ENCODE assay signal across 8 cellular contexts in genomic region chr6:25041676-25042598, GRCh38.
DNase-seq lines count a peak whose midpoint lies in the region; ATAC-seq and TF ChIP-seq lines count a peak whose summit lies in the region.

No MANE protein-coding gene starts in this region.

- H3K27me3 Mint-ChIP-seq in IgD-negative memory B cell, result no peaks in the 10 kb centered on the region
- no peaks in the 10 kb centered on the region for H3K27me3 Mint-ChIP-seq in natural killer cell treated with Interleukin-12 subunit alpha and Interleukin-12 subunit beta and Interleukin-15 and Interleukin-18, amount 100 ng/mL, for 72 hours
- no peaks in the 10 kb centered on the region for H3K27me3 Mint-ChIP-seq in mesothelial cell of epicardium (ENCODE audit: low read depth)

- H3K4me1 Mint-ChIP-seq in IgD-negative memory B cell (peaks cover 49 to 62% (median 52%) of the 10 kb centered on the region in 3 donors), mesothelial cell of epicardium (no peaks in the 10 kb centered on the region)
- H3K4me1 Mint-ChIP-seq in natural killer cell treated with Interleukin-12 subunit alpha and Interleukin-12 subunit beta and Interleukin-15 and Interleukin-18, amount 100 ng/mL, for 72 hours (ENCODE audit: low read depth in 2 of 2), result peaks cover 74 to 76% of the 10 kb centered on the region in 2 donors

- H3K4me3 Mint-ChIP-seq in IgD-negative memory B cell (peak overlapping the region; percentile 90 to 99 (median 95)), mesothelial cell of epicardium (no peak overlapping the region)
- H3K4me3 Mint-ChIP-seq in natural killer cell treated with Interleukin-12 subunit alpha and Interleukin-12 subunit beta and Interleukin-15 and Interleukin-18, amount 100 ng/mL, for 72 hours, result peak overlapping the region; percentile 99

- DNase-seq in activated T-cell treated with anti-CD3 and anti-CD28 coated beads, Interleukin-2, amount 50 U/mL, for 48 hours, result peak; percentile 60 to 64
- no peak for DNase-seq in natural killer cell treated with Interleukin-12 subunit alpha and Interleukin-12 subunit beta and Interleukin-15 and Interleukin-18, amount 100 ng/mL, for 72 hours (ENCODE audit: low spot score)
- DNase-seq in mesothelial cell of epicardium (ENCODE audit: low spot score in 2 of 2, unreplicated experiment in 2 of 2) (no peak), NCI-H2171 (lab: John Stamatoyannopoulos, UW) (no peak), SHP77 treated with DMSO at 0.1 percent for 48 hours (lab: John Stamatoyannopoulos, UW) (no peak), dermis blood vessel endothelial cell (no peak)

- H3K9me3 Mint-ChIP-seq in IgD-negative memory B cell, result no peaks in the 10 kb centered on the region
- no peaks in the 10 kb centered on the region for H3K9me3 Mint-ChIP-seq in natural killer cell treated with Interleukin-12 subunit alpha and Interleukin-12 subunit beta and Interleukin-15 and Interleukin-18, amount 100 ng/mL, for 72 hours
- peaks cover 8% of the 10 kb centered on the region for H3K9me3 Mint-ChIP-seq in mesothelial cell of epicardium

- TF ChIP-seq CTCF in mesothelial cell of epicardium (IDR thresholded peaks at IDR 0.05; ENCODE audit: unreplicated experiment), result no peak

- peaks cover 2% of the 10 kb centered on the region for H3K36me3 Mint-ChIP-seq in IgD-negative memory B cell
- peaks cover 6% of the 10 kb centered on the region for H3K36me3 Mint-ChIP-seq in natural killer cell treated with Interleukin-12 subunit alpha and Interleukin-12 subunit beta and Interleukin-15 and Interleukin-18, amount 100 ng/mL, for 72 hours
- no peaks in the 10 kb centered on the region for H3K36me3 Mint-ChIP-seq in mesothelial cell of epicardium

- ATAC-seq in GM19025 (IDR thresholded peaks at IDR 0.05; ENCODE audit: low read depth, unreplicated experiment), result peak; percentile 64
- ATAC-seq in natural killer cell treated with Interleukin-12 subunit alpha and Interleukin-12 subunit beta and Interleukin-15 and Interleukin-18, amount 100 ng/mL, for 72 hours, result peak; percentile 53 to 54

- H3K27ac Mint-ChIP-seq in IgD-negative memory B cell (peak overlapping the region; percentile 79 to 96 (median 96)), mesothelial cell of epicardium (no peak overlapping the region)
- peak overlapping the region; percentile 100 for H3K27ac Mint-ChIP-seq in natural killer cell treated with Interleukin-12 subunit alpha and Interleukin-12 subunit beta and Interleukin-15 and Interleukin-18, amount 100 ng/mL, for 72 hours

Comparison
In these comparisons a context has a peak if more than half of its experiments do, and no peak if none do; other contexts are left out.
1. DNase-seq: peak in activated T-cell treated with anti-CD3 and anti-CD28 coated beads, Interleukin-2, amount 50 U/mL, for 48 hours (2 of 2); none in natural killer cell treated with Interleukin-12 subunit alpha and Interleukin-12 subunit beta and Interleukin-15 and Interleukin-18, amount 100 ng/mL, for 72 hours (single experiment), mesothelial cell of epicardium (0 of 2), NCI-H2171 (single experiment), SHP77 treated with DMSO at 0.1 percent for 48 hours (single experiment) and dermis blood vessel endothelial cell (single experiment).